Comparison of ENCODE assay signal across 14 cellular contexts in genomic region chr4:7032591-7032990, GRCh38. TPM values are rescaled to one million over a fixed set of nuclear protein-coding genes. Genes with fewer than 3 reads are reported as not detected.
DNase-seq lines count a peak whose midpoint lies in the region; ATAC-seq and TF ChIP-seq lines count a peak whose summit lies in the region.
"Had no signal": no experiment of that assay in that cellular context is flagged by ENCODE, and none has a peak within 500 bp of the region (broad histone marks: within the 10 kb centered on the region; RNA-seq: fewer than 3 reads in every experiment).

No MANE protein-coding gene starts in this region.

- TF ChIP-seq CTCF in nephron progenitor cell (IDR thresholded peaks at IDR 0.05) (no peak), adrenal gland (IDR thresholded peaks at IDR 0.05) (no peak)

- peaks cover 32% of the 10 kb centered on the region for H3K36me3 Mint-ChIP-seq in nephron progenitor cell (ENCODE audit: low read depth)
- peaks cover 14% of the 10 kb centered on the region for H3K36me3 Mint-ChIP-seq in activated T-cell treated with anti-CD3 and anti-CD28 coated beads, Interleukin-2, amount 50 U/mL, for 4 hours (ENCODE audit: insufficient read depth)

- H3K4me1 Mint-ChIP-seq in nephron progenitor cell = peaks cover 27% of the 10 kb centered on the region
- peaks cover 8% of the 10 kb centered on the region for H3K4me1 Mint-ChIP-seq in activated T-cell treated with anti-CD3 and anti-CD28 coated beads, Interleukin-2, amount 50 U/mL, for 4 hours (ENCODE audit: low read depth)

- no peak overlapping the region for H3K27ac ChIP-seq in adrenal gland
- H3K27ac ChIP-seq: PC-9 had no signal

- no peak for ATAC-seq in activated T-cell treated with anti-CD3 and anti-CD28 coated beads, Interleukin-2, amount 50 U/mL, for 4 hours
- ATAC-seq: HepG2 had no signal

- H3K4me3 Mint-ChIP-seq in nephron progenitor cell = peak overlapping the region; percentile 28
- H3K4me3 Mint-ChIP-seq in activated T-cell treated with anti-CD3 and anti-CD28 coated beads, Interleukin-2, amount 50 U/mL, for 4 hours = no peak overlapping the region
- H3K4me3 Mint-ChIP-seq: CD8-positive, alpha-beta memory T cell had no signal

- no peaks in the 10 kb centered on the region for H3K9me3 ChIP-seq in NT2/D1 (ENCODE audit: insufficient read depth, low read length)
- H3K9me3 ChIP-seq in adrenal gland (replicated peaks in 1 of 3) = no peaks in the 10 kb centered on the region

- peak overlapping the region; percentile 5 for H3K9ac ChIP-seq in NT2/D1 (ENCODE audit: insufficient read length, low read depth)

- TF ChIP-seq POLR2A in adrenal gland (IDR thresholded peaks at IDR 0.05) = no peak

- 88 to 90% (median 89%) methylated on average over 5 to 8 of the region's 8 CpGs for WGBS in adrenal gland, 4 donors

- H3K4me3 ChIP-seq in NT2/D1 (ENCODE audit: insufficient read length, low read depth) (no peak overlapping the region), adrenal gland (no peak overlapping the region)
- H3K4me3 ChIP-seq: PC-9 had no signal

- intact Hi-C loops in adrenal gland (cut with DNase I) = no loop called here

- peak; percentile 32 for DNase-seq in ACHN
- no peak for DNase-seq in NT2/D1 (ENCODE audit: low read depth, low spot score)
- DNase-seq in iris pigment epithelial cell (ENCODE audit: low read depth) = peak; percentile 12
- DNase-seq in nephron progenitor cell = no peak
- no peak for DNase-seq in activated T-cell treated with anti-CD3 and anti-CD28 coated beads, Interleukin-2, amount 50 U/mL, for 4 hours
- no peak for DNase-seq in activated CD4-positive, alpha-beta T cell treated with anti-CD3 and anti-CD28 coated beads for 1 hour
- no peak for DNase-seq in adrenal gland
- DNase-seq: CD8-positive, alpha-beta memory T cell; DMS79; KG1; NCI-H1930; NCI-H526; PC-9 had no signal

- peaks cover 6% of the 10 kb centered on the region for H3K27me3 Mint-ChIP-seq in nephron progenitor cell (ENCODE audit: low read depth, poor library complexity)
- H3K27me3 Mint-ChIP-seq in activated T-cell treated with anti-CD3 and anti-CD28 coated beads, Interleukin-2, amount 50 U/mL, for 4 hours (ENCODE audit: low read depth) = no peaks in the 10 kb centered on the region
- H3K27me3 Mint-ChIP-seq: CD8-positive, alpha-beta memory T cell had no signal

- in situ Hi-C loops in ACHN (cut with HindIII; ENCODE audit: low pct_ligation_motif_present, low pct_unique_long_range_greater_than_20kb, low sequenced_read_pairs) = no loop called here

- H3K27me3 ChIP-seq in NT2/D1 (ENCODE audit: insufficient read depth, insufficient read length) = no peaks in the 10 kb centered on the region
- H3K27me3 ChIP-seq in adrenal gland = no peaks in the 10 kb centered on the region

- peaks cover 14% of the 10 kb centered on the region for H3K4me1 ChIP-seq in NT2/D1 (ENCODE audit: insufficient read depth, insufficient read length)
- H3K4me1 ChIP-seq in adrenal gland (replicated peaks in 1 of 2) = no peaks in the 10 kb centered on the region

- peak overlapping the region; percentile 86 for H3K27ac Mint-ChIP-seq in nephron progenitor cell

- peaks cover 50% of the 10 kb centered on the region for H3K36me3 ChIP-seq in NT2/D1 (ENCODE audit: insufficient read depth, insufficient read length, low read length)
- peaks cover 0 to 35% of the 10 kb centered on the region in 2 donors for H3K36me3 ChIP-seq in adrenal gland (replicated peaks in 1 of 2)

- no peaks in the 10 kb centered on the region for H3K9me3 Mint-ChIP-seq in nephron progenitor cell
- no peaks in the 10 kb centered on the region for H3K9me3 Mint-ChIP-seq in activated T-cell treated with anti-CD3 and anti-CD28 coated beads, Interleukin-2, amount 50 U/mL, for 4 hours
- H3K9me3 Mint-ChIP-seq: CD8-positive, alpha-beta memory T cell had no signal

RNA-seq across cellular contexts. Expression of gene TADA2B, which starts 10.6 kb away (rescaled TPM):
- total RNA-seq in activated T-cell treated with anti-CD3 and anti-CD28 coated beads, Interleukin-2, amount 50 U/mL, for 4 hours = 10 to 100 TPM; 16.9 to 21.3 (median 17.0) TPM
- total RNA-seq in adrenal gland = 10 to 100 TPM; 28.9 to 60.8 (median 33.2) TPM
- 10 to 100 TPM; 13.3 to 26.6 (median 14.9) TPM for polyA plus RNA-seq in adrenal gland

RNA-seq across cellular contexts. Expression of gene GRPEL1, which starts 35.3 kb away (rescaled TPM):
- total RNA-seq in activated T-cell treated with anti-CD3 and anti-CD28 coated beads, Interleukin-2, amount 50 U/mL, for 4 hours = 100 to 1,000 TPM; 129 to 146 (median 136) TPM
- 100 to 1,000 TPM in 2 of 8 donors, 10 to 100 TPM in 6; 43.7 to 249 (median 74.8) TPM for total RNA-seq in adrenal gland
- 100 to 1,000 TPM in 1 of 3 donors, 10 to 100 TPM in 2; 35.8 to 439 (median 77.0) TPM for polyA plus RNA-seq in adrenal gland

Comparison
In these comparisons a context has a peak if more than half of its experiments do, and no peak if none do; other contexts are left out.
1. DNase-seq: peak in ACHN (single experiment) and iris pigment epithelial cell (single experiment); none in NT2/D1 (single experiment), nephron progenitor cell (single experiment), activated T-cell treated with anti-CD3 and anti-CD28 coated beads, Interleukin-2, amount 50 U/mL, for 4 hours (single experiment), activated CD4-positive, alpha-beta T cell treated with anti-CD3 and anti-CD28 coated beads for 1 hour (single experiment) and adrenal gland (0 of 7).